In the genomic region with DNA sequence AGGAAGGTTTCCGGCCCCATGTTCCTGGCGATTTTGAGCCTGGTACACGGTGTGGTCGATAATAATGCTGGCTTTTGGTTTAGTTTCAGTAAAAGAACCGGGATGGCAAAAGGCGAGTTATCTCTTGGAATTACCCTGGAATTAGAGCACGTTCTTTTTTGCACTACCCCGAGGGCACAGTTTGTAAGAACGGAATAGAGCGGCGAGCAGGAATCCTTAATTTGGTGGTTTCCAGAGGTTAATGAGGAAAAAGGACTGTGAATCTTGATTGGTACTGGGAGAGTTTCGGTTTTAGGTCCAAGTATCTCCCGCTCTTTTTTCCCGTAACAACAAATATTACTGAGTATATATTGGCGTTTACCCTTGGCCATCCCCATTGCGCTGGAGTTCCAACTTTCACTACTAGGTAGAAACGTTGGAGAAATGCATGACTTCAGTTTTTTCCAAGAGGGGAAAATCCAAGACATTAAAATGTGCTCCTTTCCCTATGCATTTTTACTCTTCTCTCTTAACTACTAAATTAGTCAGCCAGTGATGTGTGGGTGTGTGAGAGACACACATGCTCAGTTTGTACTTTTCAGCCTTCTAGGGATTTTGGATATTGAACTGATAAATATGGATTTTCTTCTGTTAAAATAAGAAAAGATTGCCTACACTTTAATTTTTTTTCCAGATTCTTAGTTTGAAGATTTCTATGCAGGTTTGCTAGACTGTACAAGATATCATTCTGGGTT, we compare ENCODE assay signal across 8 cellular contexts.
DNase-seq lines count a peak whose midpoint lies in the region; ATAC-seq and TF ChIP-seq lines count a peak whose summit lies in the region.

No MANE protein-coding gene starts in this region.

- ATAC-seq in GM18870 (IDR thresholded peaks at IDR 0.05; ENCODE audit: unreplicated experiment), result no peak

- in situ Hi-C loops in astrocyte of the spinal cord (cut with HindIII; ENCODE audit: low sequenced_read_pairs), result no loop called here

- no peaks in the 10 kb centered on the region for H3K9me3 ChIP-seq in MM.1S (replicated peaks; ENCODE audit: insufficient read depth, low read length)
- H3K9me3 ChIP-seq in subcutaneous abdominal adipose tissue (ENCODE audit: control insufficient read depth in 5 of 5, low read length in 5 of 5), result no peaks in the 10 kb centered on the region

- H3K27me3 ChIP-seq in MM.1S (replicated peaks; ENCODE audit: insufficient read depth, low read length), result no peaks in the 10 kb centered on the region
- no peaks in the 10 kb centered on the region for H3K27me3 ChIP-seq in subcutaneous abdominal adipose tissue (ENCODE audit: control insufficient read depth in 5 of 5, insufficient read depth in 4 of 5, low read length in 5 of 5)

- no peak for TF ChIP-seq CTCF in MM.1S (IDR thresholded peaks at IDR 0.05; ENCODE audit: low read length)
- no peak for TF ChIP-seq CTCF in astrocyte of the spinal cord (IDR thresholded peaks at IDR 0.05; ENCODE audit: low read depth, low read length)

- peaks cover 19% of the 10 kb centered on the region for H3K4me1 ChIP-seq in MM.1S (ENCODE audit: low read length)
- H3K4me1 ChIP-seq in subcutaneous abdominal adipose tissue (ENCODE audit: control insufficient read depth in 5 of 5, insufficient read depth in 5 of 5, low read length in 5 of 5), result peaks cover 0 to 16% (median 13%) of the 10 kb centered on the region in 5 donors

- H3K4me2 ChIP-seq in MM.1S (ENCODE audit: low read depth, low read length), result peak overlapping the region; percentile 88

- no peaks in the 10 kb centered on the region for H3K36me3 ChIP-seq in MM.1S (replicated peaks; ENCODE audit: insufficient read depth, low read length)
- no peaks in the 10 kb centered on the region for H3K36me3 ChIP-seq in subcutaneous abdominal adipose tissue (ENCODE audit: control insufficient read depth in 5 of 5, insufficient read depth in 5 of 5, low read length in 5 of 5)

- H3K27ac ChIP-seq in MM.1S (ENCODE audit: low read length) (peak overlapping the region; percentile 84; the same call in 1 of the 2 replicates), subcutaneous abdominal adipose tissue (ENCODE audit: low read depth, low read length) (peak overlapping the region; percentile 96)

- peaks cover 10% of the 10 kb centered on the region for H3F3A ChIP-seq in MM.1S (ENCODE audit: insufficient read depth, low read length)

- H2AFZ ChIP-seq in MM.1S (ENCODE audit: low read length), result peak overlapping the region; percentile 93

- H3K79me2 ChIP-seq in MM.1S (ENCODE audit: low read length), result no peaks in the 10 kb centered on the region

- H3K9ac ChIP-seq in MM.1S (ENCODE audit: low read length) (peak overlapping the region; percentile 88), subcutaneous abdominal adipose tissue (ENCODE audit: low read length in 5 of 5) (peak overlapping the region; percentile 86 to 97 (median 89))

- H3K9me2 ChIP-seq in MM.1S (replicated peaks; ENCODE audit: insufficient read depth, low read length), result no peaks in the 10 kb centered on the region

- no peaks in the 10 kb centered on the region for H4K20me1 ChIP-seq in MM.1S (ENCODE audit: insufficient read depth, low read length)

- H3K4me3 ChIP-seq in MM.1S (ENCODE audit: low read length), result peak overlapping the region; percentile 92
- H3K4me3 ChIP-seq in astrocyte of the spinal cord (ENCODE audit: low read depth, low read length), result peak overlapping the region; percentile 58
- H3K4me3 ChIP-seq in subcutaneous abdominal adipose tissue (ENCODE audit: low read depth in 1 of 5, low read length in 5 of 5), result peak overlapping the region; percentile 87 to 98 (median 93)

- DNase-seq in DMS53 treated with DMSO at 0.1 percent for 48 hours (lab: John Stamatoyannopoulos, UW; ENCODE audit: unreplicated experiment) (peak; percentile 62), MM.1S (no peak), astrocyte of the spinal cord (ENCODE audit: low read depth, low spot score) (peak; percentile 18), kidney tubule cell (ENCODE audit: low spot score) (peak; percentile 28)
- no peak for DNase-seq in stimulated activated CD4-positive, alpha-beta T cell treated with anti-CD3 and anti-CD28 coated beads, Interleukin-1b, Interleukin-23, amount 100 ng/mL, for 48 hours
- no peak for DNase-seq in effector CD4-positive, alpha-beta T cell

Comparison
In these comparisons a context has a peak if more than half of its experiments do, and no peak if none do; other contexts are left out.
1. DNase-seq: peak in DMS53 treated with DMSO at 0.1 percent for 48 hours (single experiment), astrocyte of the spinal cord (single experiment) and kidney tubule cell (single experiment); none in MM.1S (single experiment), stimulated activated CD4-positive, alpha-beta T cell treated with anti-CD3 and anti-CD28 coated beads, Interleukin-1b, Interleukin-23, amount 100 ng/mL, for 48 hours (single experiment) and effector CD4-positive, alpha-beta T cell (single experiment).
2. Peak in every context shown above with its lines, with median percentiles within 50 percentile points of each other: H3K4me3 ChIP-seq.